ENCODE assay signal across 2 cellular contexts in genomic region chr9:101372327-101373118, GRCh38.
TF ChIP-seq lines count a peak whose summit lies in the region.

No MANE protein-coding gene starts in this region.

TF ChIP-seq in A549, 52 proteins besides CTCF, POLR2A, EP300 and RAD21:
- TF ChIP-seq RARB (CRISPR knock-in tag; IDR thresholded peaks at IDR 0.05) (no peak), NPAS2 (CRISPR knock-in tag; IDR thresholded peaks at IDR 0.05; ENCODE audit: borderline replicate concordance) (no peak), ZSCAN20 (CRISPR knock-in tag; IDR thresholded peaks at IDR 0.05) (no peak), HOXB13 (CRISPR knock-in tag; IDR thresholded peaks at IDR 0.05; ENCODE audit: low read depth) (no peak), E2F6 (IDR thresholded peaks at IDR 0.05; ENCODE audit: borderline replicate concordance, low read depth) (no peak), ELK1 (IDR thresholded peaks at IDR 0.05; ENCODE audit: low read depth, low read length) (no peak), JUN (IDR thresholded peaks at IDR 0.05) (no peak), ZFP36 (IDR thresholded peaks at IDR 0.05; ENCODE audit: borderline replicate concordance, partially characterized antibody) (no peak), NR3C1 (IDR thresholded peaks at IDR 0.05) (no peak), CHD4 (IDR thresholded peaks at IDR 0.05; ENCODE audit: borderline replicate concordance) (no peak), CHD2 (IDR thresholded peaks at IDR 0.05; ENCODE audit: low read length, partially characterized antibody) (no peak), NFE2L2 (conservative IDR thresholded peaks at IDR 0.05; ENCODE audit: low read length) (no peak), RCOR1 (IDR thresholded peaks at IDR 0.05; ENCODE audit: low read depth, low read length) (no peak), CEBPB (IDR thresholded peaks at IDR 0.05) (no peak), PBX3 (IDR thresholded peaks at IDR 0.05) (no peak), MAZ (IDR thresholded peaks at IDR 0.05; ENCODE audit: borderline replicate concordance, low read depth, low read length) (no peak), RNF2 (IDR thresholded peaks at IDR 0.05; ENCODE audit: borderline replicate concordance, low read depth) (no peak), SREBF2 (IDR thresholded peaks at IDR 0.05) (no peak), HOXB5 (CRISPR knock-in tag; IDR thresholded peaks at IDR 0.05) (no peak)

TF ChIP-seq in H1, 55 proteins besides CTCF, POLR2A, EP300 and RAD21:
- no peak for TF ChIP-seq E2F6 (IDR thresholded peaks at IDR 0.05)
- TF ChIP-seq KDM5A (IDR thresholded peaks at IDR 0.05; ENCODE audit: low read length) = no peak
- peak; percentile 45 for TF ChIP-seq TAF7 (optimal IDR thresholded peaks at IDR 0.05; ENCODE audit: borderline replicate concordance, low read depth, low read length)
